Comparison of ENCODE assay signal across 15 cellular contexts in genomic region chr5:148511832-148512347, GRCh38.
DNase-seq lines count a peak whose midpoint lies in the region; ATAC-seq lines count a peak whose summit lies in the region.
"Had no signal": no experiment of that assay in that cellular context is flagged by ENCODE, and none has a peak within 500 bp of the region (broad histone marks: within the 10 kb centered on the region; RNA-seq: fewer than 3 reads in every experiment).

No MANE protein-coding gene starts in this region.

- no peaks in the 10 kb centered on the region for H3K9me3 Mint-ChIP-seq in activated CD4-positive, alpha-beta memory T cell treated with anti-CD3 and anti-CD28 coated beads, Interleukin-2, amount 10 ng/mL, durations not matched to agents 7 days and 5 days
- H3K9me3 Mint-ChIP-seq in activated T-cell treated with anti-CD3 and anti-CD28 coated beads, Interleukin-2, amount 50 U/mL, for 24 hours: peaks cover 5% of the 10 kb centered on the region

- H3K23ac ChIP-seq in trophoblast cell (ENCODE audit: low read length): no peak overlapping the region

- H3K27me3 Mint-ChIP-seq in activated CD4-positive, alpha-beta memory T cell treated with anti-CD3 and anti-CD28 coated beads, Interleukin-2, amount 10 ng/mL, durations not matched to agents 7 days and 5 days: peaks cover 13% of the 10 kb centered on the region
- peaks cover 4% of the 10 kb centered on the region for H3K27me3 Mint-ChIP-seq in activated T-cell treated with anti-CD3 and anti-CD28 coated beads, Interleukin-2, amount 50 U/mL, for 24 hours
- H3K27me3 Mint-ChIP-seq: dendritic cell treated with granulocyte-macrophage colony-stimulating factor and Interleukin-4, amounts not matched to agents 40 ng/mL and 50 ng/mL, for 4 days had no signal

- no peaks in the 10 kb centered on the region for H3K36me3 ChIP-seq in trophoblast cell (ENCODE audit: control insufficient read depth in 1 of 2, insufficient read depth in 2 of 2, low read length in 2 of 2)
- H3K36me3 ChIP-seq: BE2C, MG63 had no signal

- H3K4me3 Mint-ChIP-seq in activated CD4-positive, alpha-beta memory T cell treated with anti-CD3 and anti-CD28 coated beads, Interleukin-2, amount 10 ng/mL, durations not matched to agents 7 days and 5 days: no peak overlapping the region
- H3K4me3 Mint-ChIP-seq in activated T-cell treated with anti-CD3 and anti-CD28 coated beads, Interleukin-2, amount 50 U/mL, for 24 hours: no peak overlapping the region
- H3K4me3 Mint-ChIP-seq: dendritic cell treated with granulocyte-macrophage colony-stimulating factor and Interleukin-4, amounts not matched to agents 40 ng/mL and 50 ng/mL, for 4 days had no signal

- H2AK5ac ChIP-seq in trophoblast cell (ENCODE audit: low read length): no peak overlapping the region

- H3K9ac ChIP-seq in trophoblast cell (ENCODE audit: low read length): no peak overlapping the region

- no peak overlapping the region for H4K12ac ChIP-seq in trophoblast cell (ENCODE audit: low read depth, low read length)

- no peak overlapping the region for H2AFZ ChIP-seq in trophoblast cell (ENCODE audit: insufficient read depth, low read length, poor library complexity)

- H3K27me3 ChIP-seq in trophoblast cell (ENCODE audit: insufficient read depth, low read length): no peaks in the 10 kb centered on the region
- H3K27me3 ChIP-seq: BE2C had no signal

- H2BK5ac ChIP-seq in trophoblast cell (ENCODE audit: low read depth, low read length, poor library complexity): no peak overlapping the region

- no peak overlapping the region for H3K4ac ChIP-seq in trophoblast cell (ENCODE audit: low read depth, low read length)

- H3K27ac ChIP-seq in trophoblast cell (ENCODE audit: low read depth, low read length): no peak overlapping the region

- H3K79me2 ChIP-seq in trophoblast cell (ENCODE audit: control insufficient read depth, insufficient read depth, low read length, poor library complexity): no peaks in the 10 kb centered on the region

- H3K27ac Mint-ChIP-seq in activated CD4-positive, alpha-beta memory T cell treated with anti-CD3 and anti-CD28 coated beads, Interleukin-2, amount 10 ng/mL, durations not matched to agents 7 days and 5 days: no peak overlapping the region
- H3K27ac Mint-ChIP-seq in activated T-cell treated with anti-CD3 and anti-CD28 coated beads, Interleukin-2, amount 50 U/mL, for 24 hours: no peak overlapping the region
- H3K27ac Mint-ChIP-seq: dendritic cell treated with granulocyte-macrophage colony-stimulating factor and Interleukin-4, amounts not matched to agents 40 ng/mL and 50 ng/mL, for 4 days had no signal

- H4K8ac ChIP-seq in trophoblast cell (ENCODE audit: low read depth, low read length): no peak overlapping the region

- H3K4me3 ChIP-seq in trophoblast cell (ENCODE audit: low read depth, low read length): no peak overlapping the region
- H3K4me3 ChIP-seq: MG63 had no signal

- no peak overlapping the region for H4K91ac ChIP-seq in trophoblast cell (ENCODE audit: low read depth, low read length)

- no peak overlapping the region for H2BK120ac ChIP-seq in trophoblast cell (ENCODE audit: insufficient read depth, low read length, poor library complexity)

- ATAC-seq in GM18520 (IDR thresholded peaks at IDR 0.05; ENCODE audit: unreplicated experiment): peak; percentile 82
- ATAC-seq in GM21360 (IDR thresholded peaks at IDR 0.05; ENCODE audit: unreplicated experiment): peak; percentile 87
- peak; percentile 90 for ATAC-seq in HG02884 (IDR thresholded peaks at IDR 0.05; ENCODE audit: unreplicated experiment)
- peak; percentile 91 for ATAC-seq in HG03460 (IDR thresholded peaks at IDR 0.05; ENCODE audit: unreplicated experiment)

- H3K79me1 ChIP-seq in trophoblast cell (ENCODE audit: low read length): no peaks in the 10 kb centered on the region

- H3K18ac ChIP-seq in trophoblast cell (ENCODE audit: low read length): no peak overlapping the region

- no peaks in the 10 kb centered on the region for H3K4me1 ChIP-seq in trophoblast cell (ENCODE audit: control insufficient read depth in 1 of 2, insufficient read depth in 2 of 2, low read length in 2 of 2)
- H3K4me1 ChIP-seq: BE2C had no signal

- no peak overlapping the region for H3K14ac ChIP-seq in trophoblast cell (ENCODE audit: low read length)

- POLR2A ChIA-PET in activated CD4-positive, alpha-beta memory T cell treated with anti-CD3 and anti-CD28 coated beads, Interleukin-2, amount 10 ng/mL, durations not matched to agents 7 days and 5 days (lab: Charles Lee): no interaction called here

- DNase-seq in activated CD4-positive, alpha-beta memory T cell treated with anti-CD3 and anti-CD28 coated beads, Interleukin-2, amount 10 ng/mL, durations not matched to agents 7 days and 5 days: no peak
- no peak for DNase-seq in NCI-H2107 treated with DMSO at 0.1 percent for 48 hours (lab: John Stamatoyannopoulos, UW; ENCODE audit: unreplicated experiment)
- no peak for DNase-seq in activated T-cell treated with anti-CD3 and anti-CD28 coated beads, Interleukin-2, amount 50 U/mL, for 24 hours
- no peak for DNase-seq in trophoblast cell
- DNase-seq: activated CD8-positive, alpha-beta memory T cell treated with anti-CD3 and anti-CD28 coated beads, Interleukin-2, amount 50 U/mL, for 48 hours; BE2C; MG63; NCI-H446 treated with DMSO at 0.1 percent for 48 hours; SHP77; stimulated activated CD4-positive, alpha-beta T cell treated with anti-CD3 and anti-CD28 coated beads, Interleukin-2, amount 100 ng/mL, for 48 hours had no signal

- H2BK12ac ChIP-seq in trophoblast cell (ENCODE audit: low read length): no peak overlapping the region

- no peaks in the 10 kb centered on the region for H3K36me3 Mint-ChIP-seq in activated CD4-positive, alpha-beta memory T cell treated with anti-CD3 and anti-CD28 coated beads, Interleukin-2, amount 10 ng/mL, durations not matched to agents 7 days and 5 days (ENCODE audit: low read depth)
- no peaks in the 10 kb centered on the region for H3K36me3 Mint-ChIP-seq in activated T-cell treated with anti-CD3 and anti-CD28 coated beads, Interleukin-2, amount 50 U/mL, for 24 hours (ENCODE audit: low read depth)

- CTCF ChIA-PET in activated CD4-positive, alpha-beta memory T cell treated with anti-CD3 and anti-CD28 coated beads, Interleukin-2, amount 10 ng/mL, durations not matched to agents 7 days and 5 days (lab: Charles Lee): interaction anchor here (0.6 kb wide), 1 partner anchor 220 kb away, joined by 3 read pairs; no protein-coding TSS in a partner anchor

- H3K9me3 ChIP-seq in trophoblast cell (ENCODE audit: insufficient read depth, low read depth, low read length): no peaks in the 10 kb centered on the region
- H3K9me3 ChIP-seq: BE2C had no signal

- WGBS in trophoblast cell (ENCODE audit: extremely low coverage, insufficient coverage, insufficient read length): no CpG with 5 or more reads among the region's 1 CpG

- peaks cover 3% of the 10 kb centered on the region for H3K4me1 Mint-ChIP-seq in activated CD4-positive, alpha-beta memory T cell treated with anti-CD3 and anti-CD28 coated beads, Interleukin-2, amount 10 ng/mL, durations not matched to agents 7 days and 5 days
- peaks cover 4% of the 10 kb centered on the region for H3K4me1 Mint-ChIP-seq in activated T-cell treated with anti-CD3 and anti-CD28 coated beads, Interleukin-2, amount 50 U/mL, for 24 hours (ENCODE audit: low read depth)

- H3K4me2 ChIP-seq in trophoblast cell (ENCODE audit: low read length): no peak overlapping the region
